14 cellular contexts compared by ENCODE assay signal in genomic region chr22:48842583-48842945, GRCh38.
A peak's percentile ranks its signal among the peaks of the same experiment; 100 is the strongest.
DNase-seq lines count a peak whose midpoint lies in the region; ATAC-seq lines count a peak whose summit lies in the region.
"Had no signal": no experiment of that assay in that cellular context is flagged by ENCODE, and none has a peak within 500 bp of the region (broad histone marks: within the 10 kb centered on the region; RNA-seq: fewer than 3 reads in every experiment).

No MANE protein-coding gene starts in this region.

- intact Hi-C loops in left ventricle myocardium superior (cut with micrococcal nuclease), result no loop called here
- intact Hi-C loops in left cardiac atrium (cut with DNase I), result no loop called here
- intact Hi-C loops in posterior vena cava (cut with DNase I), result no loop called here

- no peaks in the 10 kb centered on the region for H3K4me1 Mint-ChIP-seq in T-helper 2 cell treated with Interferon-gamma antibody and Interleukin-4, amounts not matched to agents 5 μg/mL and 100 μg/mL, for 36 hours (ENCODE audit: low read depth)
- no peaks in the 10 kb centered on the region for H3K4me1 Mint-ChIP-seq in activated naive CD8-positive, alpha-beta T cell treated with anti-CD3 and anti-CD28 coated beads for 36 hours

- no peaks in the 10 kb centered on the region for H3K27me3 Mint-ChIP-seq in T-helper 2 cell treated with Interferon-gamma antibody and Interleukin-4, amounts not matched to agents 5 μg/mL and 100 μg/mL, for 36 hours (ENCODE audit: low read depth)
- peaks cover 20% of the 10 kb centered on the region for H3K27me3 Mint-ChIP-seq in activated naive CD8-positive, alpha-beta T cell treated with anti-CD3 and anti-CD28 coated beads for 36 hours

- H3K9me3 Mint-ChIP-seq in T-helper 2 cell treated with Interferon-gamma antibody and Interleukin-4, amounts not matched to agents 5 μg/mL and 100 μg/mL, for 36 hours, result peaks cover 7% of the 10 kb centered on the region
- peaks cover 3% of the 10 kb centered on the region for H3K9me3 Mint-ChIP-seq in activated naive CD8-positive, alpha-beta T cell treated with anti-CD3 and anti-CD28 coated beads for 36 hours
- H3K9me3 Mint-ChIP-seq: CD8-positive, alpha-beta T cell had no signal

- H3K4me3 Mint-ChIP-seq in T-helper 2 cell treated with Interferon-gamma antibody and Interleukin-4, amounts not matched to agents 5 μg/mL and 100 μg/mL, for 36 hours, result no peak overlapping the region
- no peak overlapping the region for H3K4me3 Mint-ChIP-seq in activated naive CD8-positive, alpha-beta T cell treated with anti-CD3 and anti-CD28 coated beads for 36 hours
- H3K4me3 Mint-ChIP-seq: CD8-positive, alpha-beta T cell had no signal

- no peak overlapping the region for H3K27ac Mint-ChIP-seq in T-helper 2 cell treated with Interferon-gamma antibody and Interleukin-4, amounts not matched to agents 5 μg/mL and 100 μg/mL, for 36 hours
- no peak overlapping the region for H3K27ac Mint-ChIP-seq in activated naive CD8-positive, alpha-beta T cell treated with anti-CD3 and anti-CD28 coated beads for 36 hours
- H3K27ac Mint-ChIP-seq: CD8-positive, alpha-beta T cell had no signal

- H3K36me3 Mint-ChIP-seq in T-helper 2 cell treated with Interferon-gamma antibody and Interleukin-4, amounts not matched to agents 5 μg/mL and 100 μg/mL, for 36 hours (ENCODE audit: low read depth), result no peaks in the 10 kb centered on the region
- no peaks in the 10 kb centered on the region for H3K36me3 Mint-ChIP-seq in activated naive CD8-positive, alpha-beta T cell treated with anti-CD3 and anti-CD28 coated beads for 36 hours
- H3K36me3 Mint-ChIP-seq: CD8-positive, alpha-beta T cell had no signal

- ATAC-seq in left ventricle myocardium superior (no peak), left cardiac atrium (no peak)
- ATAC-seq: CD8-positive, alpha-beta T cell had no signal

- DNase-seq in left ventricle myocardium superior (peak; percentile 8), left cardiac atrium (no peak), RPMI8226 (peak; percentile 87), posterior vena cava (ENCODE audit: low spot score) (peak; percentile 68), DMS53 (lab: John Stamatoyannopoulos, UW) (no peak)
- no peak for DNase-seq in T-helper 2 cell treated with Interferon-gamma antibody and Interleukin-4, amounts not matched to agents 5 μg/mL and 100 μg/mL, for 36 hours (ENCODE audit: low spot score)
- DNase-seq in activated naive CD8-positive, alpha-beta T cell treated with anti-CD3 and anti-CD28 coated beads for 36 hours, result no peak
- DNase-seq: 8988T; Calu3; CD8-positive, alpha-beta T cell; DND-41; GOT3; H7; IMR-90 had no signal

Comparison
In these comparisons a context has a peak if more than half of its experiments do, and no peak if none do; other contexts are left out.
1. DNase-seq: peak in left ventricle myocardium superior (single experiment), RPMI8226 (single experiment) and posterior vena cava (single experiment); none in left cardiac atrium (single experiment), T-helper 2 cell treated with Interferon-gamma antibody and Interleukin-4, amounts not matched to agents 5 μg/mL and 100 μg/mL, for 36 hours (single experiment), activated naive CD8-positive, alpha-beta T cell treated with anti-CD3 and anti-CD28 coated beads for 36 hours (single experiment) and DMS53 (single experiment).